Comparison of ENCODE assay signal across 29 cellular contexts in the genomic region with DNA sequence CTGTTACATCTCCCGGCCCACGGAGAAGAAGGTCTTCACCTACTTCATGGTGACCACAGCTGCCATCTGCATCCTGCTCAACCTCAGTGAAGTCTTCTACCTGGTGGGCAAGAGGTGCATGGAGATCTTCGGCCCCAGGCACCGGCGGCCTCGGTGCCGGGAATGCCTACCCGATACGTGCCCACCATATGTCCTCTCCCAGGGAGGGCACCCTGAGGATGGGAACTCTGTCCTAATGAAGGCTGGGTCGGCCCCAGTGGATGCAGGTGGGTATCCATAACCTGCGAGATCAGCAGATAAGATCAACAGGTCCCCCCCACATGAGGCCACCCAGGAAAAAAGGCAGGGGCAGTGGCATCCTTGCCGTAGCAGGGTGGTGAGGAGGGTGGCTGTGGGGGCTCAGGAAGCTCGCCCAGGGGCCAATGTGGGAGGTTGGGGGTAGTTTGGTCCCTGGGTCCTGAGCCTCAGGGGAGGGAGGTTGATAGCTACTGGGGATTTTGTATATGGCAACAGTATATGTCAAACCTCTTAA. TPM values are rescaled to one million over a fixed set of nuclear protein-coding genes. Genes with fewer than 3 reads are reported as not detected.
"Had no signal": no experiment of that assay in that cellular context is flagged by ENCODE, and none has a peak within 500 bp of the region (broad histone marks: within the 10 kb centered on the region; RNA-seq: fewer than 3 reads in every experiment).

No MANE protein-coding gene starts in this region.

- H3K4me2 ChIP-seq: SK-N-SH had no signal

- ATAC-seq: activated CD4-positive, alpha-beta T cell treated with anti-CD3 and anti-CD28 coated beads for 36 hours; activated CD4-positive, CD25-positive, alpha-beta regulatory T cell treated with anti-CD3 and anti-CD28 coated beads, Interleukin-2, amount 50 U/mL, for 24 hours; activated CD8-positive, alpha-beta T cell treated with anti-CD3 and anti-CD28 coated beads, Interleukin-2, amount 10 ng/mL, durations not matched to agents 7 days and 5 days; activated naive CD4-positive, alpha-beta T cell treated with anti-CD3 and anti-CD28 coated beads, Interleukin-2, amount 50 U/mL, for 72 hours; WTC11 had no signal

- DNase-seq: activated CD4-positive, alpha-beta T cell treated with anti-CD3 and anti-CD28 coated beads for 36 hours; activated CD4-positive, alpha-beta T cell treated with anti-CD3 and anti-CD28 coated beads, Interleukin-2, amount 10 ng/mL, durations not matched to agents 7 days and 5 days; activated CD4-positive, alpha-beta T cell treated with anti-CD3 and anti-CD28 coated beads, Interleukin-2, amount 50 U/mL, for 48 hours; activated CD8-positive, alpha-beta T cell treated with anti-CD3 and anti-CD28 coated beads, Interleukin-2, amount 10 ng/mL, durations not matched to agents 7 days and 5 days; activated gamma-delta T cell; activated naive CD4-positive, alpha-beta T cell treated with Interleukin-2 at 50 U/mL for 16 hours; activated T-cell treated with anti-CD3 and anti-CD28 coated beads, Interleukin-2, amount 50 U/mL, for 24 hours; amniotic stem cell; brain microvascular endothelial cell; Kasumi-1; MM.1S; MV-4-11; NCI-H1092; NCI-H1436 treated with DMSO at 0.1 percent for 48 hours; NCI-H1694 treated with DMSO at 0.1 percent for 48 hours; NCI-H2029; NCI-H345; NCI-H524 treated with DMSO at 0.1 percent for 48 hours; SHP77; SK-N-SH had no signal

- H3K9me3 ChIP-seq: SJSA1, SK-N-SH had no signal

- H3K9me2 ChIP-seq: SK-N-SH had no signal

- H3K27ac ChIP-seq: brain microvascular endothelial cell, cardiac muscle cell, SJSA1 had no signal

- H3K4me3 ChIP-seq: cardiac muscle cell, SJSA1 had no signal

- H3K36me3 ChIP-seq: brain microvascular endothelial cell, cardiac muscle cell, SJSA1 had no signal

- H3K27me3 ChIP-seq: brain microvascular endothelial cell, cardiac muscle cell, SJSA1 had no signal

- H3K9ac ChIP-seq: SK-N-SH had no signal

RNA-seq across cellular contexts. Expression of a gene that starts 2.3 kb away (rescaled TPM):
- total RNA-seq: activated CD4-positive, alpha-beta T cell treated with anti-CD3 and anti-CD28 coated beads for 36 hours; activated CD4-positive, alpha-beta T cell treated with anti-CD3 and anti-CD28 coated beads, Interleukin-2, amount 10 ng/mL, durations not matched to agents 7 days and 5 days; activated CD8-positive, alpha-beta T cell treated with anti-CD3 and anti-CD28 coated beads, Interleukin-2, amount 10 ng/mL, durations not matched to agents 7 days and 5 days; activated naive CD4-positive, alpha-beta T cell treated with anti-CD3 and anti-CD28 coated beads, Interleukin-2, amount 50 U/mL, for 72 hours; activated T-helper 2 cell treated with anti-CD3 and anti-CD28 coated beads, Interferon-gamma antibody, Interleukin-2, Interleukin-4, amounts not matched to agents 10 μg/mL and 5 μg/mL and 100 μg/mL, durations not matched to agents 14 hours and 24 hours and 36 hours; aorta; cardiac muscle cell; chondrocyte; NCI-H460; SJSA1 had no signal
- polyA plus RNA-seq: aorta, cardiac muscle cell, SK-N-SH had no signal

RNA-seq across cellular contexts. Expression of a gene that starts 7.0 kb away (rescaled TPM):
- total RNA-seq: activated CD4-positive, alpha-beta T cell treated with anti-CD3 and anti-CD28 coated beads for 36 hours; activated CD4-positive, alpha-beta T cell treated with anti-CD3 and anti-CD28 coated beads, Interleukin-2, amount 10 ng/mL, durations not matched to agents 7 days and 5 days; activated CD8-positive, alpha-beta T cell treated with anti-CD3 and anti-CD28 coated beads, Interleukin-2, amount 10 ng/mL, durations not matched to agents 7 days and 5 days; activated naive CD4-positive, alpha-beta T cell treated with anti-CD3 and anti-CD28 coated beads, Interleukin-2, amount 50 U/mL, for 72 hours; activated T-helper 2 cell treated with anti-CD3 and anti-CD28 coated beads, Interferon-gamma antibody, Interleukin-2, Interleukin-4, amounts not matched to agents 10 μg/mL and 5 μg/mL and 100 μg/mL, durations not matched to agents 14 hours and 24 hours and 36 hours; aorta; cardiac muscle cell; chondrocyte; NCI-H460; SJSA1 had no signal
- polyA plus RNA-seq: aorta, cardiac muscle cell, SK-N-SH had no signal

RNA-seq across cellular contexts. Expression of a gene that starts 19.2 kb away (rescaled TPM):
- total RNA-seq: activated CD4-positive, alpha-beta T cell treated with anti-CD3 and anti-CD28 coated beads for 36 hours; activated CD4-positive, alpha-beta T cell treated with anti-CD3 and anti-CD28 coated beads, Interleukin-2, amount 10 ng/mL, durations not matched to agents 7 days and 5 days; activated CD8-positive, alpha-beta T cell treated with anti-CD3 and anti-CD28 coated beads, Interleukin-2, amount 10 ng/mL, durations not matched to agents 7 days and 5 days; activated naive CD4-positive, alpha-beta T cell treated with anti-CD3 and anti-CD28 coated beads, Interleukin-2, amount 50 U/mL, for 72 hours; activated T-helper 2 cell treated with anti-CD3 and anti-CD28 coated beads, Interferon-gamma antibody, Interleukin-2, Interleukin-4, amounts not matched to agents 10 μg/mL and 5 μg/mL and 100 μg/mL, durations not matched to agents 14 hours and 24 hours and 36 hours; cardiac muscle cell; chondrocyte; NCI-H460; SJSA1 had no signal
- polyA plus RNA-seq: cardiac muscle cell, SK-N-SH had no signal

RNA-seq across cellular contexts. Expression of a gene that starts 31.0 kb away (rescaled TPM):
- total RNA-seq: activated CD4-positive, alpha-beta T cell treated with anti-CD3 and anti-CD28 coated beads for 36 hours; activated CD4-positive, alpha-beta T cell treated with anti-CD3 and anti-CD28 coated beads, Interleukin-2, amount 10 ng/mL, durations not matched to agents 7 days and 5 days; activated CD8-positive, alpha-beta T cell treated with anti-CD3 and anti-CD28 coated beads, Interleukin-2, amount 10 ng/mL, durations not matched to agents 7 days and 5 days; activated T-helper 2 cell treated with anti-CD3 and anti-CD28 coated beads, Interferon-gamma antibody, Interleukin-2, Interleukin-4, amounts not matched to agents 10 μg/mL and 5 μg/mL and 100 μg/mL, durations not matched to agents 14 hours and 24 hours and 36 hours; NCI-H460; SJSA1 had no signal
- polyA plus RNA-seq: cardiac muscle cell, SK-N-SH had no signal
